In genomic region chr2:134426721-134427120, GRCh38 we compare ENCODE assay signal across 13 cellular contexts.
DNase-seq lines count a peak whose midpoint lies in the region; ATAC-seq and TF ChIP-seq lines count a peak whose summit lies in the region.
"Had no signal": no experiment of that assay in that cellular context is flagged by ENCODE, and none has a peak within 500 bp of the region (broad histone marks: within the 10 kb centered on the region; RNA-seq: fewer than 3 reads in every experiment).

No MANE protein-coding gene starts in this region.

- peak overlapping the region; percentile 85 for H3K27ac Mint-ChIP-seq in activated T-helper 17 cell treated with anti-CD3 and anti-CD28 coated beads, Interleukin-2, amount 50 U/mL, for 72 hours
- H3K27ac Mint-ChIP-seq: CD8-positive, alpha-beta T cell had no signal

- H3K4me3 Mint-ChIP-seq in activated T-helper 17 cell treated with anti-CD3 and anti-CD28 coated beads, Interleukin-2, amount 50 U/mL, for 72 hours, result no peak overlapping the region
- H3K4me3 Mint-ChIP-seq: CD8-positive, alpha-beta T cell had no signal

- peaks cover 18% of the 10 kb centered on the region for H3K4me1 ChIP-seq in PC-3 (ENCODE audit: insufficient read depth, low read length)
- H3K4me1 ChIP-seq: BE2C had no signal

- TF ChIP-seq CTCF in PC-3 (conservative IDR thresholded peaks at IDR 0.05; ENCODE audit: low read depth, low read length), result no peak

- no peaks in the 10 kb centered on the region for H3K9me3 Mint-ChIP-seq in activated T-helper 17 cell treated with anti-CD3 and anti-CD28 coated beads, Interleukin-2, amount 50 U/mL, for 72 hours
- H3K9me3 Mint-ChIP-seq: CD8-positive, alpha-beta T cell had no signal

- H3K36me3 ChIP-seq in PC-3 (ENCODE audit: low read depth, low read length) (peaks cover 10% of the 10 kb centered on the region; the same call in 1 of the 2 replicates), H7 (replicated peaks; ENCODE audit: control insufficient read depth, insufficient read depth, low read length) (no peaks in the 10 kb centered on the region; the same call in 1 of the 2 replicates)
- H3K36me3 ChIP-seq: BE2C had no signal

- ATAC-seq in PC-3 (no peak), HG03520 (IDR thresholded peaks at IDR 0.05; ENCODE audit: unreplicated experiment) (no peak)
- ATAC-seq in activated T-helper 17 cell treated with anti-CD3 and anti-CD28 coated beads, Interleukin-2, amount 50 U/mL, for 72 hours (replicated peaks), result peak; percentile 32
- ATAC-seq: A549; CD8-positive, alpha-beta T cell had no signal

- BruUV-seq in PC-3 (replicated peaks; lab: Mats Ljungman, UMichigan), result no TSS peak

- H3F3A ChIP-seq in PC-3 (ENCODE audit: low read length, unreplicated experiment), result no peaks in the 10 kb centered on the region

- no peak overlapping the region for H3K4me2 ChIP-seq in PC-3 (ENCODE audit: low read length)
- H3K4me2 ChIP-seq: A549 had no signal

- peaks cover 19% of the 10 kb centered on the region for H3K4me1 Mint-ChIP-seq in activated T-helper 17 cell treated with anti-CD3 and anti-CD28 coated beads, Interleukin-2, amount 50 U/mL, for 72 hours

- H3K9me2 ChIP-seq in PC-3 (replicated peaks; ENCODE audit: low read length), result no peaks in the 10 kb centered on the region

- H2AFZ ChIP-seq in PC-3 (ENCODE audit: low read length), result no peak overlapping the region

- no peaks in the 10 kb centered on the region for H3K9me3 ChIP-seq in PC-3 (ENCODE audit: low read length)
- H3K9me3 ChIP-seq: A549, BE2C, Caco-2 had no signal

- peaks cover 97% of the 10 kb centered on the region for H3K36me3 Mint-ChIP-seq in activated T-helper 17 cell treated with anti-CD3 and anti-CD28 coated beads, Interleukin-2, amount 50 U/mL, for 72 hours (ENCODE audit: low read depth)

- H3K9ac ChIP-seq in PC-3 (ENCODE audit: low read length), result peak overlapping the region; percentile 4

- H3K4me3 ChIP-seq in PC-3 (ENCODE audit: low read length) (no peak overlapping the region), H7 (ENCODE audit: insufficient read depth, low read depth, low read length) (no peak overlapping the region)
- H3K4me3 ChIP-seq: A549 had no signal

- H3K27me3 ChIP-seq in PC-3 (ENCODE audit: low read length), result no peaks in the 10 kb centered on the region
- H3K27me3 ChIP-seq in H7 (ENCODE audit: control insufficient read depth, insufficient read depth, low read length), result peaks cover 8% of the 10 kb centered on the region
- H3K27me3 ChIP-seq: BE2C had no signal

- intact Hi-C loops in PC-3 (cut with micrococcal nuclease), result no loop called here

- no peaks in the 10 kb centered on the region for H4K20me1 ChIP-seq in PC-3 (ENCODE audit: low read length)

- CTCF ChIA-PET in PC-3 (lab: Charles Lee), result no interaction called here

- DNase-seq in PC-3, result no peak
- DNase-seq in midbrain (lab: John Stamatoyannopoulos, UW), result peak; percentile 43
- no peak for DNase-seq in H7
- DNase-seq in dedifferentiated amniotic fluid mesenchymal stem cell (ENCODE audit: extremely low spot score), result no peak
- DNase-seq: BE2C, Caco-2, DND-41, GDM1 had no signal

- POLR2A ChIA-PET in PC-3 (lab: Charles Lee; ENCODE audit: unreplicated experiment), result no interaction called here

- H3K27me3 Mint-ChIP-seq in activated T-helper 17 cell treated with anti-CD3 and anti-CD28 coated beads, Interleukin-2, amount 50 U/mL, for 72 hours, result no peaks in the 10 kb centered on the region

- peak overlapping the region; percentile 62 for H3K27ac ChIP-seq in PC-3 (ENCODE audit: low read length)
- H3K27ac ChIP-seq: A549, C4-2B had no signal

- H3K79me2 ChIP-seq in PC-3 (ENCODE audit: low read length), result no peaks in the 10 kb centered on the region
